ENCODE assay signal across 8 cellular contexts in genomic region chr14:69675877-69676416, GRCh38.
DNase-seq lines count a peak whose midpoint lies in the region; ATAC-seq and FAIRE-seq lines count a peak whose summit lies in the region.

No MANE protein-coding gene starts in this region.

- no peaks in the 10 kb centered on the region for H3K36me3 ChIP-seq in H7 (replicated peaks; ENCODE audit: control insufficient read depth, insufficient read depth, low read length)

- no peak overlapping the region for H3K4me3 ChIP-seq in H7 (ENCODE audit: insufficient read depth, low read depth, low read length)

- H3K27me3 ChIP-seq in H7 (ENCODE audit: control insufficient read depth, insufficient read depth, low read length), result no peaks in the 10 kb centered on the region

- peak overlapping the region; percentile 53 for H3K4me3 Mint-ChIP-seq in activated naive CD8-positive, alpha-beta T cell treated with anti-CD3 and anti-CD28 coated beads, Interleukin-2, amount 50 U/mL, for 24 hours

- no peaks in the 10 kb centered on the region for H3K9me3 Mint-ChIP-seq in activated naive CD8-positive, alpha-beta T cell treated with anti-CD3 and anti-CD28 coated beads, Interleukin-2, amount 50 U/mL, for 24 hours

- peaks cover 78% of the 10 kb centered on the region for H3K4me1 Mint-ChIP-seq in activated naive CD8-positive, alpha-beta T cell treated with anti-CD3 and anti-CD28 coated beads, Interleukin-2, amount 50 U/mL, for 24 hours

- peak; percentile 76 for ATAC-seq in GM19455 (IDR thresholded peaks at IDR 0.05; ENCODE audit: unreplicated experiment)
- ATAC-seq in HG03097 (IDR thresholded peaks at IDR 0.05; ENCODE audit: low FRiP score, unreplicated experiment), result peak; percentile 59
- peak; percentile 90 for ATAC-seq in activated naive CD8-positive, alpha-beta T cell treated with anti-CD3 and anti-CD28 coated beads, Interleukin-2, amount 50 U/mL, for 24 hours

- peak overlapping the region; percentile 98 for H3K27ac Mint-ChIP-seq in activated naive CD8-positive, alpha-beta T cell treated with anti-CD3 and anti-CD28 coated beads, Interleukin-2, amount 50 U/mL, for 24 hours

- H3K27me3 Mint-ChIP-seq in activated naive CD8-positive, alpha-beta T cell treated with anti-CD3 and anti-CD28 coated beads, Interleukin-2, amount 50 U/mL, for 24 hours, result no peaks in the 10 kb centered on the region

- peaks cover 9% of the 10 kb centered on the region for H3K36me3 Mint-ChIP-seq in activated naive CD8-positive, alpha-beta T cell treated with anti-CD3 and anti-CD28 coated beads, Interleukin-2, amount 50 U/mL, for 24 hours (ENCODE audit: low read depth)

- DNase-seq in GM18507 (ENCODE audit: extremely low spot score, insufficient read length, low read depth) (peak; percentile 63), NCI-H524 treated with DMSO at 0.1 percent for 48 hours (lab: John Stamatoyannopoulos, UW) (no peak), H7 (no peak), cerebellar nuclear complex (lab: John Stamatoyannopoulos, UW) (no peak), OCI-M2 (lab: John Stamatoyannopoulos, UW; ENCODE audit: unreplicated experiment) (no peak)
- no peak for DNase-seq in activated naive CD8-positive, alpha-beta T cell treated with anti-CD3 and anti-CD28 coated beads, Interleukin-2, amount 50 U/mL, for 24 hours

- peak; percentile 97 for FAIRE-seq in GM18507 (lab: Jason Lieb, UNC)
